In genomic region chr19:49767380-49767779, GRCh38 we compare ENCODE assay signal across 9 cellular contexts. TPM values are rescaled to one million over a fixed set of nuclear protein-coding genes. Genes with fewer than 3 reads are reported as not detected.
DNase-seq lines count a peak whose midpoint lies in the region; ATAC-seq and TF ChIP-seq lines count a peak whose summit lies in the region.
"Had no signal": no experiment of that assay in that cellular context is flagged by ENCODE, and none has a peak within 500 bp of the region (broad histone marks: within the 10 kb centered on the region; RNA-seq: fewer than 3 reads in every experiment).

No MANE protein-coding gene starts in this region.

- in situ Hi-C loops in IMR-90 (cut with MboI; ENCODE audit: low sequenced_read_pairs), result no loop called here

- H2AK5ac ChIP-seq in IMR-90 (ENCODE audit: low read depth, low read length), result peak overlapping the region; percentile 84

- no peak overlapping the region for H2BK20ac ChIP-seq in IMR-90 (ENCODE audit: low read depth, low read length)

- peak overlapping the region; percentile 10 to 71; a peak in 2 of 4 replicates for H4K8ac ChIP-seq in IMR-90 (ENCODE audit: low read depth in 2 of 2, low read length in 2 of 2)

- no peak overlapping the region for H2BK120ac ChIP-seq in IMR-90 (ENCODE audit: low read depth, low read length)

- CTCF ChIA-PET in AG04450 (lab: Charles Lee) (interaction anchor here (1.6 kb wide), 1 partner anchor 86 kb away, joined by 4 read pairs; no protein-coding TSS in a partner anchor), IMR-90 (lab: Yijun Ruan, JAX) (no interaction called here), HEK293T (lab: Yijun Ruan, JAX) (no interaction called here)

- TF ChIP-seq POLR2A in IMR-90 (IDR thresholded peaks at IDR 0.05; ENCODE audit: low read depth, low read length), result no peak

- no TSS peak for BruUV-seq in IMR-90 (replicated peaks; lab: Mats Ljungman, UMichigan)

- H3K9me3 ChIP-seq in AG04450 (ENCODE audit: control insufficient read depth, insufficient read depth, low read length) (no peaks in the 10 kb centered on the region), IMR-90 (ENCODE audit: control insufficient read depth, insufficient read depth, low read length) (no peaks in the 10 kb centered on the region), mucosa of descending colon (no peaks in the 10 kb centered on the region)

- no peak for DNase-seq in AG04450 (ENCODE audit: low read depth, low spot score)
- no peak for DNase-seq in IMR-90
- peak in 1 of 2 donors; percentile 19 for DNase-seq in cardiac fibroblast (ENCODE audit: low read depth in 2 of 2)
- DNase-seq in mucosa of descending colon, result no peak
- no peak for DNase-seq in DMS79 treated with DMSO at 0.1 percent for 48 hours (lab: John Stamatoyannopoulos, UW)
- no peak for DNase-seq in NCI-H1048 (lab: John Stamatoyannopoulos, UW)
- no peak for DNase-seq in HEK293T (ENCODE audit: extremely low spot score)

- H3K9me1 ChIP-seq in IMR-90 (ENCODE audit: insufficient read depth, low read length), result peaks cover 19% of the 10 kb centered on the region

- intact Hi-C loops in IMR-90 (cut with micrococcal nuclease), result loop anchor here (2.0 to 5.0 kb wide), 2 partner anchors 40 to 77 kb away; partner anchors contain the start of gene CPT1C
- intact Hi-C loops in mucosa of descending colon (cut with DNase I, micrococcal nuclease), result no loop called here

- H3K18ac ChIP-seq in IMR-90 (ENCODE audit: low read depth, low read length), result no peak overlapping the region

- H3K56ac ChIP-seq in IMR-90 (ENCODE audit: extremely low read depth, insufficient read depth, low read length), result peak overlapping the region; percentile 61

- H3K36me3 ChIP-seq in IMR-90 (ENCODE audit: control insufficient read depth, insufficient read depth, low read length), result no peaks in the 10 kb centered on the region
- H3K36me3 ChIP-seq in mucosa of descending colon (ENCODE audit: low read depth), result peaks cover 5% of the 10 kb centered on the region

- POLR2A ChIA-PET in AG04450 (lab: Yijun Ruan, JAX), result interaction anchor here (0.7 to 1.6 kb wide), 2 partner anchors 52 to 187 kb away, joined by 4 read pairs; partner anchors contain the start of gene NOSIP
- POLR2A ChIA-PET in IMR-90 (lab: Charles Lee; ENCODE audit: unreplicated experiment), result no interaction called here
- POLR2A ChIA-PET in HEK293T (lab: Yijun Ruan, JAX), result interaction anchor here (1.1 to 1.9 kb wide), 7 partner anchors 9 to 83 kb away, joined by 3 to 5 read pairs (median 4); partner anchors contain the start of genes FUZ and PTOV1

- peak overlapping the region; percentile 98 for H2AK9ac ChIP-seq in IMR-90 (replicated peaks; ENCODE audit: low read depth, low read length, poor library complexity)

- ATAC-seq in IMR-90 (ENCODE audit: low read depth) (no peak), mucosa of descending colon (no peak), esophagus mucosa (no peak)

- H4K5ac ChIP-seq in IMR-90 (ENCODE audit: low read depth, low read length), result no peak overlapping the region; the same call in 1 of the 2 replicates

- H3K4me1 ChIP-seq in IMR-90 (ENCODE audit: control insufficient read depth, insufficient read depth, low read length), result peaks cover 11% of the 10 kb centered on the region
- peaks cover 19% of the 10 kb centered on the region for H3K4me1 ChIP-seq in mucosa of descending colon (ENCODE audit: low read depth)

- peak overlapping the region; percentile 83 for H3K14ac ChIP-seq in IMR-90 (replicated peaks; ENCODE audit: low read depth, low read length)

- TF ChIP-seq CTCF in AG04450 (IDR thresholded peaks at IDR 0.05; ENCODE audit: low read depth, low read length), result no peak
- TF ChIP-seq CTCF in IMR-90 (conservative IDR thresholded peaks at IDR 0.05; ENCODE audit: low read depth, low read length), result no peak
- TF ChIP-seq CTCF in cardiac fibroblast (IDR thresholded peaks at IDR 0.05; ENCODE audit: low read depth, low read length), result no peak
- TF ChIP-seq CTCF in mucosa of descending colon (IDR thresholded peaks at IDR 0.05), result no peak

- peak overlapping the region; percentile 85 for H3K4me3 ChIP-seq in AG04450 (ENCODE audit: low read depth, low read length)
- H3K4me3 ChIP-seq in IMR-90 (ENCODE audit: insufficient read depth, low read depth, low read length), result peak overlapping the region; percentile 74
- peak overlapping the region; percentile 86 to 92 for H3K4me3 ChIP-seq in cardiac fibroblast (replicated peaks in 1 of 2; ENCODE audit: low read depth in 2 of 2, low read length in 2 of 2)
- H3K4me3 ChIP-seq in mucosa of descending colon, result peak overlapping the region; percentile 54

- H3K9ac ChIP-seq in IMR-90 (ENCODE audit: low read depth, low read length), result peak overlapping the region; percentile 74

- TF ChIP-seq RAD21 in IMR-90 (IDR thresholded peaks at IDR 0.05; ENCODE audit: low read length), result no peak

- H3K27ac ChIP-seq in AG04450 (ENCODE audit: low read depth, low read length) (no peak overlapping the region), IMR-90 (ENCODE audit: insufficient read depth, low read length) (peak overlapping the region; percentile 89)

- H3K23ac ChIP-seq in IMR-90 (ENCODE audit: low read depth, low read length), result peak overlapping the region; percentile 88

- H3K4ac ChIP-seq in IMR-90 (ENCODE audit: low read depth, low read length), result peak overlapping the region; percentile 87

- peak overlapping the region; percentile 98 for H2AFZ ChIP-seq in IMR-90 (replicated peaks; ENCODE audit: low read length, poor library complexity)

- peaks cover 6 to 48% of the 10 kb centered on the region in 2 experiments for H3K79me1 ChIP-seq in IMR-90 (ENCODE audit: low read depth in 1 of 2, low read length in 2 of 2)

- H4K20me1 ChIP-seq in IMR-90 (ENCODE audit: insufficient read depth, low read length), result peaks cover 30% of the 10 kb centered on the region

- H3K27me3 ChIP-seq in AG04450 (ENCODE audit: control insufficient read depth, insufficient read depth, low read length) (no peaks in the 10 kb centered on the region), IMR-90 (ENCODE audit: control insufficient read depth, insufficient read depth, low read length) (no peaks in the 10 kb centered on the region)

- peak overlapping the region; percentile 66 for H4K91ac ChIP-seq in IMR-90 (ENCODE audit: insufficient read depth, low read depth, low read length)

- dilution Hi-C loops in IMR-90 (cut with HindIII; ENCODE audit: low sequenced_read_pairs, unreplicated experiment), result no loop called here

- H2BK15ac ChIP-seq in IMR-90 (ENCODE audit: low read depth, low read length), result no peak overlapping the region

- 3% methylated on average over 9 of the region's 9 CpGs; no CpG with 5 or more reads in 1 of the 2 experiments for WGBS in IMR-90 (ENCODE audit: extremely low coverage in 2 of 2, insufficient read length in 1 of 2), 2 experiments

- H2BK5ac ChIP-seq in IMR-90 (ENCODE audit: low read depth, low read length, poor library complexity, severe bottlenecking), result peak overlapping the region; percentile 79

- H3K4me2 ChIP-seq in IMR-90 (ENCODE audit: low read depth, low read length), result peak overlapping the region; percentile 92

TF ChIP-seq in IMR-90, 13 proteins besides CTCF, POLR2A, EP300 and RAD21 (continues in another document):
- TF ChIP-seq MAZ (IDR thresholded peaks at IDR 0.05; ENCODE audit: borderline replicate concordance, low read depth, low read length), result no peak

TF ChIP-seq in HEK293T, 16 proteins besides CTCF, POLR2A, EP300 and RAD21:
- TF ChIP-seq PKNOX1 (IDR thresholded peaks at IDR 0.05) (no peak), ZNF384 (IDR thresholded peaks at IDR 0.05) (no peak), CTBP1 (IDR thresholded peaks at IDR 0.05; ENCODE audit: borderline replicate concordance) (no peak), HDGF (IDR thresholded peaks at IDR 0.05; ENCODE audit: borderline replicate concordance) (no peak), FOXK2 (IDR thresholded peaks at IDR 0.05) (no peak), L3MBTL2 (conservative IDR thresholded peaks at IDR 0.05) (no peak), SP1 (IDR thresholded peaks at IDR 0.05) (no peak)

RNA-seq across cellular contexts. Expression of gene AP2A1, which starts 0.6 kb away (rescaled TPM):
- 59.1 and 82.2 TPM in 2 replicates for polyA plus RNA-seq in AG04450 (2011; rRNA removed)
- polyA minus RNA-seq in AG04450 (2011; rRNA and poly(A)+ RNA removed), result 96.8 and 122 TPM in 2 replicates
- 40.7 and 41.4 TPM in 2 replicates for total RNA-seq in IMR-90 (2012; rRNA removed)
- polyA plus RNA-seq in IMR-90 (2012; rRNA removed), result 122 and 136 TPM in 2 replicates
- polyA plus RNA-seq in IMR-90 (2012; cell fraction: cytosol; rRNA removed), result 130 and 154 TPM in 2 replicates
- polyA plus RNA-seq in IMR-90 (2012; cell fraction: nucleus; rRNA removed; ENCODE audit: low replicate concordance), result 115 and 277 TPM in 2 replicates
- 10 to 100 TPM; 73.6 to 84.8 (median 82.5) TPM for total RNA-seq in mucosa of descending colon
- 54.0 TPM for total RNA-seq in esophagus mucosa

RNA-seq across cellular contexts. Expression of gene TSKS, which starts 4.3 kb away (rescaled TPM):
- polyA plus RNA-seq in AG04450 (2011; rRNA removed) (not detected in 2 replicates), IMR-90 (2012; rRNA removed) (0.10 TPM in 1 of 2 replicates, not detected in the other)
- 0.09 TPM in 1 of 2 replicates, not detected in the other for polyA minus RNA-seq in AG04450 (2011; rRNA and poly(A)+ RNA removed)
- total RNA-seq in IMR-90 (2012; rRNA removed) (not detected in 2 replicates), mucosa of descending colon (under 1 TPM in 1 of 3 donors, not detected in 2; 0.35 TPM), esophagus mucosa (0.12 TPM)
- 0.04 TPM in 1 of 2 replicates, not detected in the other for polyA plus RNA-seq in IMR-90 (2012; cell fraction: cytosol; rRNA removed)
- polyA plus RNA-seq in IMR-90 (2012; cell fraction: nucleus; rRNA removed; ENCODE audit: low replicate concordance), result 0.07 and 0.18 TPM in 2 replicates
- total RNA-seq: myocyte had no signal

RNA-seq across cellular contexts. Expression of gene FUZ, which starts 45.7 kb away (rescaled TPM):
- 6.9 and 9.0 TPM in 2 replicates for polyA plus RNA-seq in AG04450 (2011; rRNA removed)
- 4.1 and 8.0 TPM in 2 replicates for polyA minus RNA-seq in AG04450 (2011; rRNA and poly(A)+ RNA removed)
- 10.6 and 14.3 TPM in 2 replicates for total RNA-seq in IMR-90 (2012; rRNA removed)
- 10.4 and 12.1 TPM in 2 replicates for polyA plus RNA-seq in IMR-90 (2012; rRNA removed)
- 10.7 and 16.6 TPM in 2 replicates for polyA plus RNA-seq in IMR-90 (2012; cell fraction: cytosol; rRNA removed)
- polyA plus RNA-seq in IMR-90 (2012; cell fraction: nucleus; rRNA removed; ENCODE audit: low replicate concordance), result 10.5 and 24.4 TPM in 2 replicates
- total RNA-seq in mucosa of descending colon, result 10 to 100 TPM in 2 of 3 donors, 1 to 10 TPM in 1; 6.6 to 21.0 (median 11.9) TPM
- total RNA-seq in esophagus mucosa, result 8.3 TPM

RNA-seq across cellular contexts. Expression of gene MED25, which starts 50.7 kb away (rescaled TPM):
- polyA plus RNA-seq in AG04450 (2011; rRNA removed), result 12.6 and 20.3 TPM in 2 replicates
- polyA minus RNA-seq in AG04450 (2011; rRNA and poly(A)+ RNA removed), result 25.4 and 33.2 TPM in 2 replicates
- 4.7 and 5.3 TPM in 2 replicates for total RNA-seq in IMR-90 (2012; rRNA removed)
- polyA plus RNA-seq in IMR-90 (2012; rRNA removed), result 37.0 and 38.5 TPM in 2 replicates
- 20.7 and 33.0 TPM in 2 replicates for polyA plus RNA-seq in IMR-90 (2012; cell fraction: cytosol; rRNA removed)
- 77.0 and 95.3 TPM in 2 replicates for polyA plus RNA-seq in IMR-90 (2012; cell fraction: nucleus; rRNA removed; ENCODE audit: low replicate concordance)
- total RNA-seq in mucosa of descending colon, result 10 to 100 TPM; 54.7 to 57.4 (median 55.2) TPM
- total RNA-seq in esophagus mucosa, result 25.6 TPM
